8 cellular contexts compared by ENCODE assay signal in genomic region chr13:52405767-52406494, GRCh38. TPM values are rescaled to one million over a fixed set of nuclear protein-coding genes. Genes with fewer than 3 reads are reported as not detected.
A peak's percentile ranks its signal among the peaks of the same experiment; 100 is the strongest.
DNase-seq lines count a peak whose midpoint lies in the region; ATAC-seq and TF ChIP-seq lines count a peak whose summit lies in the region.

A gene with protein sequence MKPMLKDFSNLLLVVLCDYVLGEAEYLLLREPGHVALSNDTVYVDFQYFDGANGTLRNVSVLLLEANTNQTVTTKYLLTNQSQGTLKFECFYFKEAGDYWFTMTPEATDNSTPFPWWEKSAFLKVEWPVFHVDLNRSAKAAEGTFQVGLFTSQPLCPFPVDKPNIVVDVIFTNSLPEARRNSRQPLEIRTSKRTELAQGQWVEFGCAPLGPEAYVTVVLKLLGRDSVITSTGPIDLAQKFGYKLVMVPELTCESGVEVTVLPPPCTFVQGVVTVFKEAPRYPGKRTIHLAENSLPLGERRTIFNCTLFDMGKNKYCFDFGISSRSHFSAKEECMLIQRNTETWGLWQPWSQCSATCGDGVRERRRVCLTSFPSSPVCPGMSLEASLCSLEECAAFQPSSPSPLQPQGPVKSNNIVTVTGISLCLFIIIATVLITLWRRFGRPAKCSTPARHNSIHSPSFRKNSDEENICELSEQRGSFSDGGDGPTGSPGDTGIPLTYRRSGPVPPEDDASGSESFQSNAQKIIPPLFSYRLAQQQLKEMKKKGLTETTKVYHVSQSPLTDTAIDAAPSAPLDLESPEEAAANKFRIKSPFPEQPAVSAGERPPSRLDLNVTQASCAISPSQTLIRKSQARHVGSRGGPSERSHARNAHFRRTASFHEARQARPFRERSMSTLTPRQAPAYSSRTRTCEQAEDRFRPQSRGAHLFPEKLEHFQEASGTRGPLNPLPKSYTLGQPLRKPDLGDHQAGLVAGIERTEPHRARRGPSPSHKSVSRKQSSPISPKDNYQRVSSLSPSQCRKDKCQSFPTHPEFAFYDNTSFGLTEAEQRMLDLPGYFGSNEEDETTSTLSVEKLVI (minus strand): TSS chr13:52406172. CDS start chr13:52402600, 3,572 bp downstream.

- H2AFZ ChIP-seq in GM23338 = peak within 1 kb of the TSS; percentile 96

- peaks cover 6% of the 10 kb centered on the region; the same call in 2 of the 3 replicates for H3K9me3 Mint-ChIP-seq in GM23338
- H3K9me3 Mint-ChIP-seq in stimulated activated naive B cell treated with anti-CD40 and anti-IgM and Interleukin-4, amounts not matched to agents 10 μg/mL and 1 μg/mL and 100 μg/mL, for 72 hours = peaks cover 0 to 3% of the 10 kb centered on the region in 2 donors

- no peaks in the 10 kb centered on the region for H4K20me1 ChIP-seq in GM23338 (replicated peaks; ENCODE audit: insufficient read depth)

- H3K27ac ChIP-seq in GM23338 (ENCODE audit: low read depth) = no peak within 1 kb of the TSS
- no peak within 1 kb of the TSS for H3K27ac ChIP-seq in SK-N-MC
- no peak within 1 kb of the TSS for H3K27ac ChIP-seq in colonic mucosa

- H3K4me2 ChIP-seq in GM23338 = peak within 1 kb of the TSS; percentile 81

- peak; percentile 47 for DNase-seq in Daoy (ENCODE audit: low read depth)
- peak; percentile 71 for DNase-seq in GM23338 (ENCODE audit: low spot score)
- no peak for DNase-seq in SK-N-MC (ENCODE audit: low read depth, low spot score)
- peak; percentile 38 for DNase-seq in colonic mucosa
- peak in 1 of 2 donors; percentile 36 for DNase-seq in left colon
- no peak for DNase-seq in stimulated activated naive B cell treated with anti-CD40 and anti-IgM and Interleukin-4, amounts not matched to agents 10 μg/mL and 1 μg/mL and 100 μg/mL, for 72 hours

- H3K27me3 ChIP-seq in GM23338 (ENCODE audit: insufficient read depth) = peaks cover 35% of the 10 kb centered on the region
- H3K27me3 ChIP-seq in colonic mucosa = peaks cover 13% of the 10 kb centered on the region

- H3K9me3 ChIP-seq in SK-N-MC (ENCODE audit: low read depth, low read length) = no peaks in the 10 kb centered on the region
- no peaks in the 10 kb centered on the region for H3K9me3 ChIP-seq in colonic mucosa

- H3K27me3 Mint-ChIP-seq in GM23338 (ENCODE audit: insufficient read depth, low read depth, poor library complexity) = peaks cover 33% of the 10 kb centered on the region
- H3K27me3 Mint-ChIP-seq in stimulated activated naive B cell treated with anti-CD40 and anti-IgM and Interleukin-4, amounts not matched to agents 10 μg/mL and 1 μg/mL and 100 μg/mL, for 72 hours = peaks cover 12 to 15% of the 10 kb centered on the region in 2 donors

- peaks cover 3% of the 10 kb centered on the region; the same call in 1 of the 3 replicates for H3K36me3 Mint-ChIP-seq in GM23338 (ENCODE audit: low read depth)
- H3K36me3 Mint-ChIP-seq in stimulated activated naive B cell treated with anti-CD40 and anti-IgM and Interleukin-4, amounts not matched to agents 10 μg/mL and 1 μg/mL and 100 μg/mL, for 72 hours = peaks cover 5 to 19% of the 10 kb centered on the region in 2 donors

- no peaks in the 10 kb centered on the region for H3K9me2 ChIP-seq in GM23338 (ENCODE audit: insufficient read depth)

- peak within 1 kb of the TSS; percentile 70 for H3K4me3 Mint-ChIP-seq in GM23338
- peak within 1 kb of the TSS; percentile 78 to 90 for H3K4me3 Mint-ChIP-seq in stimulated activated naive B cell treated with anti-CD40 and anti-IgM and Interleukin-4, amounts not matched to agents 10 μg/mL and 1 μg/mL and 100 μg/mL, for 72 hours

- no peaks in the 10 kb centered on the region; the same call in 1 of the 3 replicates for H3K4me1 Mint-ChIP-seq in GM23338
- H3K4me1 Mint-ChIP-seq in stimulated activated naive B cell treated with anti-CD40 and anti-IgM and Interleukin-4, amounts not matched to agents 10 μg/mL and 1 μg/mL and 100 μg/mL, for 72 hours = peaks cover 11 to 20% of the 10 kb centered on the region in 2 donors

- no peak for TF ChIP-seq CTCF in GM23338 (conservative IDR thresholded peaks at IDR 0.05; ENCODE audit: low read depth in 2 of 2)
- TF ChIP-seq CTCF in colonic mucosa (IDR thresholded peaks at IDR 0.05) = no peak

- H3K4me1 ChIP-seq in GM23338 (ENCODE audit: insufficient read depth) = no peaks in the 10 kb centered on the region; the same call in 1 of the 2 replicates
- peaks cover 5% of the 10 kb centered on the region for H3K4me1 ChIP-seq in colonic mucosa

- H3K9ac ChIP-seq in SK-N-MC (ENCODE audit: insufficient read length) = peak within 1 kb of the TSS; percentile 51
- H3K9ac ChIP-seq in colonic mucosa (ENCODE audit: low read depth in 2 of 2, low read length in 2 of 2) = peak within 1 kb of the TSS in 1 of 2 donors; percentile 69

- no peaks in the 10 kb centered on the region for H3F3A ChIP-seq in GM23338 (replicated peaks; ENCODE audit: low read depth)

- H3K27ac Mint-ChIP-seq in GM23338 = no peak within 1 kb of the TSS
- peak within 1 kb of the TSS; percentile 59 for H3K27ac Mint-ChIP-seq in stimulated activated naive B cell treated with anti-CD40 and anti-IgM and Interleukin-4, amounts not matched to agents 10 μg/mL and 1 μg/mL and 100 μg/mL, for 72 hours

- H3K79me2 ChIP-seq in GM23338 (replicated peaks; ENCODE audit: insufficient read depth) = no peaks in the 10 kb centered on the region

- H3K4me3 ChIP-seq in GM23338 (peak within 1 kb of the TSS; percentile 61), SK-N-MC (peak within 1 kb of the TSS; percentile 75), colonic mucosa (peak within 1 kb of the TSS; percentile 30)

- intact Hi-C loops in colonic mucosa (cut with DNase I) = no loop called here
- intact Hi-C loops in left colon (cut with DNase I, micrococcal nuclease) = no loop called here

- ATAC-seq in GM23338 (peak; percentile 82), left colon (peak; percentile 70), GM21447 (IDR thresholded peaks at IDR 0.05; ENCODE audit: unreplicated experiment) (no peak), GM18519 (IDR thresholded peaks at IDR 0.05; ENCODE audit: low FRiP score, unreplicated experiment) (no peak)
- peak; percentile 62 to 75 for ATAC-seq in stimulated activated naive B cell treated with anti-CD40 and anti-IgM and Interleukin-4, amounts not matched to agents 10 μg/mL and 1 μg/mL and 100 μg/mL, for 72 hours (replicated peaks)

- H3K36me3 ChIP-seq in GM23338 (ENCODE audit: insufficient read depth) (no peaks in the 10 kb centered on the region), SK-N-MC (ENCODE audit: insufficient read depth, low read length) (no peaks in the 10 kb centered on the region), colonic mucosa (no peaks in the 10 kb centered on the region)

TF ChIP-seq in GM23338, 12 proteins besides CTCF, POLR2A, EP300 and RAD21 (continues in another document):
- no peak for TF ChIP-seq EZH2phosphoT487 (IDR thresholded peaks at IDR 0.05; ENCODE audit: unreplicated experiment)
- TF ChIP-seq CREB1 (CRISPR knock-in tag; IDR thresholded peaks at IDR 0.05; ENCODE audit: low read depth) = no peak
- TF ChIP-seq NANOG (IDR thresholded peaks at IDR 0.05; ENCODE audit: borderline replicate concordance) = no peak

RNA-seq across cellular contexts. Expression of the gene that starts here (rescaled TPM):
- total RNA-seq in Daoy (2014; rRNA removed; shearing (Covaris generic)) = 2.7 and 4.0 TPM in 2 replicates
- 0.69 TPM in 1 of 2 replicates, not detected in the other for total RNA-seq in GM23338 (2014; rRNA removed; shearing (Covaris generic))
- polyA plus RNA-seq in GM23338 (2016; fragmentation: Nextera tagmentation; extraction: Ambion mirVana) = 0.07 TPM in 1 of 2 replicates, not detected in the other
- total RNA-seq in colonic mucosa (1 to 10 TPM in 1 of 2 donors, under 1 TPM in 1; 0.79 to 1.8 TPM), left colon (1 to 10 TPM; 1.2 TPM)

Comparison
In these comparisons a context has a peak if more than half of its experiments do, and no peak if none do; other contexts are left out.
1. Peak in DNase-seq, ATAC-seq, H3K4me3 ChIP-seq and H3K4me2 ChIP-seq in GM23338; RNA of the gene not detected or under 1 TPM.
2. DNase-seq: peak in Daoy (single experiment) and colonic mucosa (single experiment); none in SK-N-MC (single experiment) and stimulated activated naive B cell treated with anti-CD40 and anti-IgM and Interleukin-4, amounts not matched to agents 10 μg/mL and 1 μg/mL and 100 μg/mL, for 72 hours (single experiment).
3. ATAC-seq: peak in left colon (single experiment) and stimulated activated naive B cell treated with anti-CD40 and anti-IgM and Interleukin-4, amounts not matched to agents 10 μg/mL and 1 μg/mL and 100 μg/mL, for 72 hours (2 of 2); none in GM21447 (single experiment) and GM18519 (single experiment).
4. Peak in every context shown above with its lines, with median percentiles within 50 percentile points of each other: H3K4me3 ChIP-seq.